ENCODE assay signal across 9 cellular contexts in the genomic region with DNA sequence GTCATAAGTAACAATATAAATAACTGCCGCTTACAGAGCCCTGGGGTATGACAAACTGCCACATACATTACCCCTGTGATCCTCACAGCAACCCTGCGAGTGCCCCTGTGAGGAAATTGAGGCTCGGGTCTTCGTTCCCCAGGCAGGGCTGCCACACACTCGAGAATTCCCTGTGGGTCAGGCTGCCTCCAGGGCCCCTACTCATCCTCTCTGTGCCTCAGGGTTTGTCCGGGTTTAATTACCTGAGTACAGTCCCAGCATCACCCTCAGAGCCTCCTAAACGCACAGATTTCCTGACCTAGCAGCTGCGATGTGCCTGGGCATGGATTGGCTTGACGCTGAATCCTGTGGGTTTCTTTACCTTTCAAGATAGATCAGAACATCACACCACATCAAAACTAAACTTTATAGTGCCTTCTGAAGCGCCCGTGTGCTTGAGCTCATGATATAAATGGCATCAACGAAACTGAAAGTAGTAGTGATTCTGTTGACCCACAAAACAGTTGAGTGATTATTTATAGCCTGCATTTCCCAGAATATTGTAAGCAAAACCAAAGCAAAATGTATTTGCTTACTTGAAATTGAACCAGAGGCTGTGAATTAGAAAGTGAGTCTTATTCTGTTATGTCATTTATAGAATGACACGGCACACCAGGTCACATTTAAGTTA. TPM values are rescaled to one million over a fixed set of nuclear protein-coding genes. Genes with fewer than 3 reads are reported as not detected.
DNase-seq lines count a peak whose midpoint lies in the region; ATAC-seq and TF ChIP-seq lines count a peak whose summit lies in the region.
"Had no signal": no experiment of that assay in that cellular context is flagged by ENCODE, and none has a peak within 500 bp of the region (broad histone marks: within the 10 kb centered on the region; RNA-seq: fewer than 3 reads in every experiment).

No MANE protein-coding gene starts in this region.

- DNase-seq in CD4-positive, CD25-positive, alpha-beta regulatory T cell: peak; percentile 22 to 84 (median 74)
- DNase-seq in activated CD8-positive, alpha-beta T cell treated with anti-CD3 and anti-CD28 coated beads, Interleukin-2, amount 10 ng/mL, durations not matched to agents 7 days and 5 days: peak; percentile 76
- DNase-seq in thoracic aorta (ENCODE audit: low spot score): no peak
- DNase-seq in SHP77 (lab: John Stamatoyannopoulos, UW): no peak

- peaks cover 9 to 51% (median 41%) of the 10 kb centered on the region in 4 donors for H3K4me1 Mint-ChIP-seq in CD4-positive, CD25-positive, alpha-beta regulatory T cell
- peaks cover 55% of the 10 kb centered on the region for H3K4me1 Mint-ChIP-seq in activated CD8-positive, alpha-beta T cell treated with anti-CD3 and anti-CD28 coated beads, Interleukin-2, amount 10 ng/mL, durations not matched to agents 7 days and 5 days (ENCODE audit: low read depth)

- POLR2A ChIA-PET in activated CD8-positive, alpha-beta T cell treated with anti-CD3 and anti-CD28 coated beads, Interleukin-2, amount 10 ng/mL, durations not matched to agents 7 days and 5 days (lab: Charles Lee): interaction anchor here (0.5 to 3.4 kb wide), 10 partner anchors 11 to 813 kb away, joined by 3 to 16 read pairs (median 4); partner anchors contain the start of genes RSPH1, SLC37A1 and UBASH3A

- H3K27ac ChIP-seq in CD4-positive, CD25-positive, alpha-beta regulatory T cell (ENCODE audit: insufficient read depth, low read length, poor library complexity, severe bottlenecking): peak overlapping the region; percentile 70
- H3K27ac ChIP-seq in layer of hippocampus (ENCODE audit: low read depth, low read length) (peak overlapping the region; percentile 64), thoracic aorta (no peak overlapping the region)

- H3K36me3 Mint-ChIP-seq in CD4-positive, CD25-positive, alpha-beta regulatory T cell: peaks cover 8% of the 10 kb centered on the region
- H3K36me3 Mint-ChIP-seq in activated CD8-positive, alpha-beta T cell treated with anti-CD3 and anti-CD28 coated beads, Interleukin-2, amount 10 ng/mL, durations not matched to agents 7 days and 5 days (ENCODE audit: low read depth): peaks cover 44% of the 10 kb centered on the region

- no peaks in the 10 kb centered on the region for H3K27me3 ChIP-seq in CD4-positive, CD25-positive, alpha-beta regulatory T cell (ENCODE audit: control insufficient read depth, insufficient read depth, low read length)
- H3K27me3 ChIP-seq in layer of hippocampus (ENCODE audit: control insufficient read depth, insufficient read depth, low read length) (no peaks in the 10 kb centered on the region), thoracic aorta (replicated peaks; ENCODE audit: insufficient read depth) (no peaks in the 10 kb centered on the region)
- H3K27me3 ChIP-seq: ascending aorta had no signal

- H3K4me3 Mint-ChIP-seq in CD4-positive, CD25-positive, alpha-beta regulatory T cell: peak overlapping the region; percentile 40 to 85 (median 58)
- H3K4me3 Mint-ChIP-seq in activated CD8-positive, alpha-beta T cell treated with anti-CD3 and anti-CD28 coated beads, Interleukin-2, amount 10 ng/mL, durations not matched to agents 7 days and 5 days: peak overlapping the region; percentile 71

- CTCF ChIA-PET in activated CD8-positive, alpha-beta T cell treated with anti-CD3 and anti-CD28 coated beads, Interleukin-2, amount 10 ng/mL, durations not matched to agents 7 days and 5 days (lab: Charles Lee): interaction anchor here (0.8 to 2.7 kb wide), 14 partner anchors 9 to 632 kb away, joined by 3 to 13 read pairs (median 4); partner anchors contain the start of gene NDUFV3

- H3K36me3 ChIP-seq in CD4-positive, CD25-positive, alpha-beta regulatory T cell (ENCODE audit: control insufficient read depth, insufficient read depth, low read length): peaks cover 9% of the 10 kb centered on the region
- H3K36me3 ChIP-seq in thoracic aorta: no peaks in the 10 kb centered on the region

- H3K4me1 ChIP-seq in CD4-positive, CD25-positive, alpha-beta regulatory T cell (ENCODE audit: control insufficient read depth, insufficient read depth, low read length, poor library complexity, severe bottlenecking): peaks cover 25% of the 10 kb centered on the region
- peaks cover 0 to 22% of the 10 kb centered on the region in 2 donors for H3K4me1 ChIP-seq in thoracic aorta (ENCODE audit: control insufficient read depth in 1 of 2, low read depth in 2 of 2)

- no peak for TF ChIP-seq CTCF in thoracic aorta (IDR thresholded peaks at IDR 0.05)

- no peaks in the 10 kb centered on the region for H3K9me3 ChIP-seq in CD4-positive, CD25-positive, alpha-beta regulatory T cell (ENCODE audit: control insufficient read depth in 2 of 2, low read length in 2 of 2)
- H3K9me3 ChIP-seq in thoracic aorta: no peaks in the 10 kb centered on the region
- H3K9me3 ChIP-seq: ascending aorta had no signal

- H3K27ac Mint-ChIP-seq in CD4-positive, CD25-positive, alpha-beta regulatory T cell: peak overlapping the region; percentile 95 to 97 (median 95)
- H3K27ac Mint-ChIP-seq in activated CD8-positive, alpha-beta T cell treated with anti-CD3 and anti-CD28 coated beads, Interleukin-2, amount 10 ng/mL, durations not matched to agents 7 days and 5 days: peak overlapping the region; percentile 87

- no peaks in the 10 kb centered on the region for H3K27me3 Mint-ChIP-seq in CD4-positive, CD25-positive, alpha-beta regulatory T cell
- H3K27me3 Mint-ChIP-seq in activated CD8-positive, alpha-beta T cell treated with anti-CD3 and anti-CD28 coated beads, Interleukin-2, amount 10 ng/mL, durations not matched to agents 7 days and 5 days (ENCODE audit: low read depth): no peaks in the 10 kb centered on the region

- H3K4me3 ChIP-seq in CD4-positive, CD25-positive, alpha-beta regulatory T cell (ENCODE audit: low read depth, low read length): peak overlapping the region; percentile 83
- peak overlapping the region; percentile 40 for H3K4me3 ChIP-seq in thoracic aorta
- H3K4me3 ChIP-seq: ascending aorta had no signal

- peak; percentile 84 to 87 for ATAC-seq in CD4-positive, CD25-positive, alpha-beta regulatory T cell (ENCODE audit: low read depth in 2 of 2)
- ATAC-seq in GM21825 (IDR thresholded peaks at IDR 0.05; ENCODE audit: unreplicated experiment) (peak; percentile 33), thoracic aorta (ENCODE audit: insufficient number of reproducible peaks, low FRiP score, low read depth) (no peak), HG03342 (IDR thresholded peaks at IDR 0.05; ENCODE audit: unreplicated experiment) (no peak), HG02970 (IDR thresholded peaks at IDR 0.05; ENCODE audit: low FRiP score, unreplicated experiment) (no peak)
- peak; percentile 90 for ATAC-seq in activated CD8-positive, alpha-beta T cell treated with anti-CD3 and anti-CD28 coated beads, Interleukin-2, amount 10 ng/mL, durations not matched to agents 7 days and 5 days

- no peaks in the 10 kb centered on the region for H3K9me3 Mint-ChIP-seq in CD4-positive, CD25-positive, alpha-beta regulatory T cell
- H3K9me3 Mint-ChIP-seq in activated CD8-positive, alpha-beta T cell treated with anti-CD3 and anti-CD28 coated beads, Interleukin-2, amount 10 ng/mL, durations not matched to agents 7 days and 5 days (ENCODE audit: insufficient read depth): no peaks in the 10 kb centered on the region

RNA-seq across cellular contexts. Expression of gene SLC37A1, which starts 14.0 kb away (rescaled TPM):
- 18.8 TPM for total RNA-seq in CD4-positive, CD25-positive, alpha-beta regulatory T cell
- polyA plus RNA-seq in CD4-positive, CD25-positive, alpha-beta regulatory T cell: 1 to 10 TPM; 2.8 to 3.6 (median 3.4) TPM
- 10 to 100 TPM; 18.9 to 19.2 TPM for total RNA-seq in activated CD8-positive, alpha-beta T cell treated with anti-CD3 and anti-CD28 coated beads, Interleukin-2, amount 10 ng/mL, durations not matched to agents 7 days and 5 days
- total RNA-seq in thoracic aorta: 1 to 10 TPM; 6.6 to 9.6 TPM

RNA-seq across cellular contexts. Expression of gene RSPH1, which starts 31.6 kb away (rescaled TPM):
- total RNA-seq in CD4-positive, CD25-positive, alpha-beta regulatory T cell: 0.25 TPM
- polyA plus RNA-seq in CD4-positive, CD25-positive, alpha-beta regulatory T cell: not detected
- not detected for total RNA-seq in activated CD8-positive, alpha-beta T cell treated with anti-CD3 and anti-CD28 coated beads, Interleukin-2, amount 10 ng/mL, durations not matched to agents 7 days and 5 days
- total RNA-seq in thoracic aorta: under 1 TPM in 1 of 2 donors, not detected in 1; 0.27 TPM
- total RNA-seq: ascending aorta had no signal

Comparison
In these comparisons a context has a peak if more than half of its experiments do, and no peak if none do; other contexts are left out.
1. ATAC-seq: peak in CD4-positive, CD25-positive, alpha-beta regulatory T cell (2 of 2), GM21825 (single experiment) and activated CD8-positive, alpha-beta T cell treated with anti-CD3 and anti-CD28 coated beads, Interleukin-2, amount 10 ng/mL, durations not matched to agents 7 days and 5 days (single experiment); none in thoracic aorta (single experiment), HG03342 (single experiment) and HG02970 (single experiment).
2. DNase-seq: peak in CD4-positive, CD25-positive, alpha-beta regulatory T cell (3 of 3) and activated CD8-positive, alpha-beta T cell treated with anti-CD3 and anti-CD28 coated beads, Interleukin-2, amount 10 ng/mL, durations not matched to agents 7 days and 5 days (single experiment); none in thoracic aorta (single experiment) and SHP77 (0 of 2).
3. H3K27ac ChIP-seq: peak in CD4-positive, CD25-positive, alpha-beta regulatory T cell (single experiment) and layer of hippocampus (single experiment); none in thoracic aorta (0 of 2).